Comparison of ENCODE assay signal across 18 cellular contexts in the genomic region with DNA sequence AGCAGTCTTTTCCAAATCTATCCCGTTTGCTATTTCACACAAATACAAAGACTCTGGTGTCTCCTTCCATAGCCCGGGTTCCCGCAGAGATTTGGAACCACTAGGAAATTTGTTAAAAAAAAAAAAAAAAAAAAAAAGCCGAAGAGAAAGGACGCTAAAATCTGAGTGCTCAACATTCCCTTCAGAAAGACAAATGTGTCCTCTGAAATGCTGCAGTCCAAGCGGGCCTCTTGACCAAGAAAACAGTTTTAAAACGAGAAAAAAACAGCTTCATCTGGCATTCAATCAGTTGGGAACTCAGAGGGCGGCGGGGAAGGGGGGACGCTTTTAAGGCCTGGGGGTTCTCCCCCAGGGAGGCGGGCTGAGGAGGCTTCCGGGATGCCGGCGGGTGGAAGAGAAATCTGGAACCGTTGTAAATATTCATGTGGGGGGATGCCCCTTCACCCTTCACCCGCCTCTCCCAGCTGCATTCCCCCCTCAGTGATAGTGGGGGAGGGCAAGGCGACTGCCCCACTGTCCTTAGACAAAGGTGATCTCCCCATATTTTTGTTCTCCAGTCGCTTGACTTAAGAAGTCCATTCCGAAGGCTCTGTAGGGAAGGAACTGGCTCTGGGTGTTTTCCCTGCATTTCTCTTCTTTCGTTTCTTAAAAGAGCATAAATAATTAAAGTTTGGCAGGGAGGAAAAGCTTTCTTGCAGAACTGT. TPM values are rescaled to one million over a fixed set of nuclear protein-coding genes. Genes with fewer than 3 reads are reported as not detected.
DNase-seq lines count a peak whose midpoint lies in the region; ATAC-seq, FAIRE-seq and TF ChIP-seq lines count a peak whose summit lies in the region.
"Had no signal": no experiment of that assay in that cellular context is flagged by ENCODE, and none has a peak within 500 bp of the region (broad histone marks: within the 10 kb centered on the region; RNA-seq: fewer than 3 reads in every experiment).

No MANE protein-coding gene starts in this region.

- H3K27ac ChIP-seq in gastrocnemius medialis (no peak overlapping the region), pancreas (no peak overlapping the region), mesenchymal stem cell (ENCODE audit: low read length, poor library complexity, severe bottlenecking) (no peak overlapping the region)
- H3K27ac ChIP-seq: esophagus muscularis mucosa, lower lobe of right lung, tibial artery, VCaP had no signal

- no peak for FAIRE-seq in pancreas (lab: Jason Lieb, UNC)

- no peak overlapping the region for H4K8ac ChIP-seq in mesenchymal stem cell (ENCODE audit: low read length)

- H3K36me3 ChIP-seq in ES-I3 (ENCODE audit: insufficient read depth, low read length) (no peaks in the 10 kb centered on the region), MG63 (no peaks in the 10 kb centered on the region), gastrocnemius medialis (no peaks in the 10 kb centered on the region), pancreas (no peaks in the 10 kb centered on the region), mesenchymal stem cell (ENCODE audit: control insufficient read depth in 1 of 2, insufficient read depth in 2 of 2, low read depth in 1 of 2, low read length in 2 of 2) (no peaks in the 10 kb centered on the region)
- H3K36me3 ChIP-seq: esophagus muscularis mucosa, lower lobe of right lung, tibial artery had no signal

- H3K14ac ChIP-seq in mesenchymal stem cell (ENCODE audit: low read length in 2 of 2) = no peak overlapping the region

- no peak for DNase-seq in MG63
- DNase-seq in foreskin fibroblast = no peak
- DNase-seq in gastrocnemius medialis = no peak
- no peak for DNase-seq in pancreas
- DNase-seq in NOMO-1 treated with dmso at 0.1 percent for 144 hours (lab: John Stamatoyannopoulos, UW; ENCODE audit: unreplicated experiment) = no peak
- DNase-seq in mesenchymal stem cell = no peak
- DNase-seq: C1 segment of cervical spinal cord; DMS79 treated with DMSO at 0.1 percent for 48 hours; hippocampal formation; lower lobe of right lung; NCI-H1417; stimulated activated CD4-positive, alpha-beta T cell treated with anti-CD3 and anti-CD28 coated beads, Interleukin-15, amount 100 ng/mL, for 24 hours; tibial artery had no signal

- H3K79me1 ChIP-seq in mesenchymal stem cell (replicated peaks; ENCODE audit: low read length, poor library complexity, severe bottlenecking) = no peaks in the 10 kb centered on the region

- no peak overlapping the region for H3K4ac ChIP-seq in mesenchymal stem cell (ENCODE audit: low read depth in 1 of 2, low read length in 2 of 2)

- no peak for ATAC-seq in gastrocnemius medialis
- no peak for ATAC-seq in pancreas
- ATAC-seq in HG03039 (IDR thresholded peaks at IDR 0.05; ENCODE audit: unreplicated experiment) = no peak
- ATAC-seq: lower lobe of right lung had no signal

- no peak for TF ChIP-seq POLR2A in gastrocnemius medialis (IDR thresholded peaks at IDR 0.05)

- in situ Hi-C loops in gastrocnemius medialis (cut with MboI; ENCODE audit: low sequenced_read_pairs in 4 of 4) = loop anchor here in 2 of 4 donors (25.0 kb wide), 1 partner anchor 709 kb away; no protein-coding TSS in a partner anchor

- TF ChIP-seq CTCF in foreskin fibroblast (IDR thresholded peaks at IDR 0.05; ENCODE audit: low read depth, low read length) (no peak), gastrocnemius medialis (IDR thresholded peaks at IDR 0.05 in 4 of 5, conservative IDR thresholded peaks at IDR 0.05 in 1 of 5) (no peak), pancreas (IDR thresholded peaks at IDR 0.05) (no peak)

- no peak overlapping the region for H2BK120ac ChIP-seq in mesenchymal stem cell (ENCODE audit: low read depth, low read length)

- H3K23ac ChIP-seq in mesenchymal stem cell (ENCODE audit: low read length in 2 of 2) = no peak overlapping the region

- intact Hi-C loops in gastrocnemius medialis (cut with DNase I; ENCODE audit: low total_unique reads) = no loop called here
- intact Hi-C loops in pancreas (cut with DNase I) = loop anchor here in 1 of 3 donors (10.0 kb wide), 1 partner anchor 749 kb away; no protein-coding TSS in a partner anchor

- no peak overlapping the region for H3K4me2 ChIP-seq in mesenchymal stem cell (ENCODE audit: low read length, poor library complexity, severe bottlenecking)

- no peak overlapping the region for H4K91ac ChIP-seq in mesenchymal stem cell (ENCODE audit: low read length)

- H3K4me1 ChIP-seq in ES-I3 (ENCODE audit: insufficient read depth, low read length) (peaks cover 4% of the 10 kb centered on the region; the same call in 1 of the 2 replicates), gastrocnemius medialis (peaks cover 14 to 15% of the 10 kb centered on the region in 2 donors), pancreas (peaks cover 0 to 4% (median 0%) of the 10 kb centered on the region in 3 donors), mesenchymal stem cell (ENCODE audit: control insufficient read depth, insufficient read depth, low read depth, low read length) (peaks cover 26% of the 10 kb centered on the region)

- H3K4me3 ChIP-seq in MG63 = peak overlapping the region; percentile 62
- peak overlapping the region; percentile 55 to 75 for H3K4me3 ChIP-seq in foreskin fibroblast (ENCODE audit: low read depth in 1 of 2, low read length in 2 of 2)
- peak overlapping the region in 3 of 4 donors; percentile 15 to 30 (median 15) for H3K4me3 ChIP-seq in gastrocnemius medialis
- no peak overlapping the region for H3K4me3 ChIP-seq in pancreas
- peak overlapping the region in 1 of 2 experiments; percentile 67 for H3K4me3 ChIP-seq in mesenchymal stem cell (ENCODE audit: insufficient read depth in 1 of 2, low read depth in 1 of 2, low read length in 2 of 2)
- H3K4me3 ChIP-seq: lower lobe of right lung had no signal

- no peak overlapping the region for H2AK5ac ChIP-seq in mesenchymal stem cell (ENCODE audit: low read length, severe bottlenecking)

- H3K18ac ChIP-seq in mesenchymal stem cell (ENCODE audit: low read depth in 1 of 2, low read length in 2 of 2) = no peak overlapping the region

- no peak overlapping the region for H2AFZ ChIP-seq in mesenchymal stem cell (ENCODE audit: low read depth, low read length)

- H3K27me3 ChIP-seq in MG63 (no peaks in the 10 kb centered on the region), gastrocnemius medialis (peaks cover 92 to 96% (median 96%) of the 10 kb centered on the region in 3 donors), pancreas (peaks cover 2 to 74% (median 28%) of the 10 kb centered on the region in 4 donors), mesenchymal stem cell (ENCODE audit: control insufficient read depth in 1 of 2, insufficient read depth in 1 of 2, low read length in 2 of 2) (peaks cover 90 to 93% of the 10 kb centered on the region in 2 experiments)

- WGBS in pancreas, 2 donors = 5% methylated on average over 20 of the region's 20 CpGs
- 3% methylated on average over 9 of the region's 20 CpGs for WGBS in mesenchymal stem cell

- H3K9me3 ChIP-seq in ES-I3 (ENCODE audit: control insufficient read depth, insufficient read depth, low read length) (no peaks in the 10 kb centered on the region), MG63 (no peaks in the 10 kb centered on the region), gastrocnemius medialis (no peaks in the 10 kb centered on the region), pancreas (no peaks in the 10 kb centered on the region), mesenchymal stem cell (ENCODE audit: control insufficient read depth, low read length) (no peaks in the 10 kb centered on the region)
- H3K9me3 ChIP-seq: esophagus muscularis mucosa, lower lobe of right lung, tibial artery had no signal

- H2BK12ac ChIP-seq in mesenchymal stem cell (ENCODE audit: low read length in 2 of 2) = no peak overlapping the region

- no peak overlapping the region for H2BK15ac ChIP-seq in mesenchymal stem cell (ENCODE audit: low read depth, poor library complexity, severe bottlenecking)

- no peak overlapping the region for H2BK5ac ChIP-seq in mesenchymal stem cell (ENCODE audit: low read depth, low read length, poor library complexity, severe bottlenecking)

- H3K9ac ChIP-seq in ES-I3 (ENCODE audit: low read depth, low read length) = peak overlapping the region; percentile 49; the same call in 1 of the 2 replicates
- no peak overlapping the region for H3K9ac ChIP-seq in mesenchymal stem cell (ENCODE audit: low read length)

RNA-seq across cellular contexts. Expression of a gene that starts 3.3 kb away (rescaled TPM):
- total RNA-seq in MG63 (2014; rRNA removed; shearing (Covaris generic); ENCODE audit: low replicate concordance) = 3.6 and 9.7 TPM in 2 replicates
- total RNA-seq in gastrocnemius medialis (under 1 TPM in 1 of 4 donors, not detected in 3; 0.24 TPM), pancreas (not detected)
- polyA plus RNA-seq in pancreas = not detected
- not detected for polyA plus RNA-seq in mesenchymal stem cell (2013, experiment 1 of 2)
- polyA plus RNA-seq in mesenchymal stem cell (2013, experiment 2 of 2) = not detected
- total RNA-seq: esophagus muscularis mucosa, lower lobe of right lung had no signal

RNA-seq across cellular contexts. Expression of a gene that starts 4.2 kb away (rescaled TPM):
- total RNA-seq in MG63 (2014; rRNA removed; shearing (Covaris generic); ENCODE audit: low replicate concordance) = not detected in 2 replicates
- total RNA-seq in gastrocnemius medialis (not detected), pancreas (not detected)
- polyA plus RNA-seq in pancreas = not detected
- polyA plus RNA-seq in mesenchymal stem cell (2013, experiment 1 of 2) = not detected
- not detected for polyA plus RNA-seq in mesenchymal stem cell (2013, experiment 2 of 2)
- total RNA-seq: esophagus muscularis mucosa, lower lobe of right lung had no signal
- polyA plus RNA-seq: adipose tissue had no signal

RNA-seq across cellular contexts. Expression of a gene that starts 11.3 kb away (rescaled TPM):
- total RNA-seq in MG63 (2014; rRNA removed; shearing (Covaris generic); ENCODE audit: low replicate concordance) = 3.4 and 5.4 TPM in 2 replicates
- not detected for total RNA-seq in gastrocnemius medialis
- not detected for total RNA-seq in pancreas
- not detected for polyA plus RNA-seq in pancreas
- not detected for polyA plus RNA-seq in mesenchymal stem cell (2013, experiment 1 of 2)
- polyA plus RNA-seq in mesenchymal stem cell (2013, experiment 2 of 2) = not detected
- total RNA-seq: esophagus muscularis mucosa, lower lobe of right lung had no signal

RNA-seq across cellular contexts. Expression of a gene that starts 12.8 kb away (rescaled TPM):
- total RNA-seq in MG63 (2014; rRNA removed; shearing (Covaris generic); ENCODE audit: low replicate concordance) = 3.8 and 4.8 TPM in 2 replicates
- total RNA-seq in gastrocnemius medialis (under 1 TPM in 1 of 4 donors, not detected in 3; 0.15 TPM), pancreas (not detected)
- polyA plus RNA-seq in pancreas = not detected
- not detected for polyA plus RNA-seq in mesenchymal stem cell (2013, experiment 1 of 2)
- not detected for polyA plus RNA-seq in mesenchymal stem cell (2013, experiment 2 of 2)
- total RNA-seq: lower lobe of right lung had no signal

RNA-seq across cellular contexts. Expression of a gene that starts 18.7 kb away (rescaled TPM):
- total RNA-seq in MG63 (2014; rRNA removed; shearing (Covaris generic); ENCODE audit: low replicate concordance) = 0.16 and 2.3 TPM in 2 replicates
- total RNA-seq in gastrocnemius medialis (1 to 10 TPM in 2 of 4 donors, under 1 TPM in 2; 0.33 to 1.8 (median 0.78) TPM), pancreas (under 1 TPM in 4 of 6 donors, not detected in 2; 0.12 to 0.47 (median 0.20) TPM)
- 1 to 10 TPM in 1 of 2 donors, under 1 TPM in 1; 0.49 to 1.1 TPM for polyA plus RNA-seq in pancreas
- not detected for polyA plus RNA-seq in mesenchymal stem cell (2013, experiment 1 of 2)
- polyA plus RNA-seq in mesenchymal stem cell (2013, experiment 2 of 2) = not detected

Comparison
In these comparisons a context has a peak if more than half of its experiments do, and no peak if none do; other contexts are left out.
1. H3K4me3 ChIP-seq: peak in MG63 (single experiment), foreskin fibroblast (2 of 2) and gastrocnemius medialis (3 of 4); none in pancreas (0 of 4).